In genomic region chr20:45415822-45416637, GRCh38 we compare ENCODE assay signal across 8 cellular contexts. TPM values are rescaled to one million over a fixed set of nuclear protein-coding genes. Genes with fewer than 3 reads are reported as not detected.
A peak's percentile ranks its signal among the peaks of the same experiment; 100 is the strongest.
DNase-seq lines count a peak whose midpoint lies in the region; ATAC-seq and TF ChIP-seq lines count a peak whose summit lies in the region.

Gene PIGT, plus strand, starts transcription at chr20:45416141. Its CDS starts 16 bp downstream, at chr20:45416157.

- in situ Hi-C loops in GM23248 (cut with MboI) = no loop called here

- WGBS in GM23248 (ENCODE audit: low coverage in 1 of 2, low lambda C conversion rate in 2 of 2, missing lambda C conversion rate in 2 of 2), 2 experiments = 1% methylated on average over 47 of the region's 52 CpGs

- H3K9me3 Mint-ChIP-seq in activated T-helper 17 cell treated with anti-CD3 and anti-CD28 coated beads, Interleukin-2, amount 50 U/mL, for 72 hours = no peaks in the 10 kb centered on the region
- H3K9me3 Mint-ChIP-seq in natural killer cell treated with Interleukin-12 subunit alpha and Interleukin-12 subunit beta and Interleukin-15 and Interleukin-18, amount 100 ng/mL, for 72 hours = no peaks in the 10 kb centered on the region

- H3K27ac Mint-ChIP-seq in activated T-helper 17 cell treated with anti-CD3 and anti-CD28 coated beads, Interleukin-2, amount 50 U/mL, for 72 hours = peak within 1 kb of the TSS; percentile 97
- H3K27ac Mint-ChIP-seq in natural killer cell treated with Interleukin-12 subunit alpha and Interleukin-12 subunit beta and Interleukin-15 and Interleukin-18, amount 100 ng/mL, for 72 hours = peak within 1 kb of the TSS; percentile 92 to 96

- peak within 1 kb of the TSS; percentile 74 for H3K27ac ChIP-seq in GM23248
- peak within 1 kb of the TSS; percentile 15 for H3K27ac ChIP-seq in RWPE2 (ENCODE audit: poor library complexity, severe bottlenecking)

- H3K4me1 ChIP-seq in GM23248 (ENCODE audit: insufficient read depth) (peaks cover 26% of the 10 kb centered on the region), RWPE2 (ENCODE audit: insufficient read depth, poor library complexity, severe bottlenecking) (peaks cover 21% of the 10 kb centered on the region)

- H3K4me3 Mint-ChIP-seq in activated T-helper 17 cell treated with anti-CD3 and anti-CD28 coated beads, Interleukin-2, amount 50 U/mL, for 72 hours = peak within 1 kb of the TSS; percentile 95
- peak within 1 kb of the TSS; percentile 92 for H3K4me3 Mint-ChIP-seq in natural killer cell treated with Interleukin-12 subunit alpha and Interleukin-12 subunit beta and Interleukin-15 and Interleukin-18, amount 100 ng/mL, for 72 hours

- DNase-seq in Daoy (ENCODE audit: low read depth) (peak; percentile 87), GM23248 (peak; percentile 93), LHCN-M2 (ENCODE audit: low read depth) (peak; percentile 79), RWPE2 (ENCODE audit: low spot score) (peak; percentile 96), fibroblast of peridontal ligament (ENCODE audit: extremely low read depth) (peak; percentile 71)
- DNase-seq in natural killer cell treated with Interleukin-12 subunit alpha and Interleukin-12 subunit beta and Interleukin-15 and Interleukin-18, amount 100 ng/mL, for 72 hours (ENCODE audit: low spot score) = peak; percentile 94
- DNase-seq in stimulated activated naive CD4-positive, alpha-beta T cell treated with Interleukin-2 at 50 U/mL for 16 hours (lab: John Stamatoyannopoulos, UW) = peak; percentile 89

- peaks cover 9% of the 10 kb centered on the region; the same call in 1 of the 2 replicates for H3K36me3 ChIP-seq in GM23248 (ENCODE audit: low read depth)
- H3K36me3 ChIP-seq in RWPE2 (ENCODE audit: low read depth) = peaks cover 30% of the 10 kb centered on the region

- peaks cover 21% of the 10 kb centered on the region for H3F3A ChIP-seq in GM23248 (ENCODE audit: insufficient read depth)

- H3K36me3 Mint-ChIP-seq in activated T-helper 17 cell treated with anti-CD3 and anti-CD28 coated beads, Interleukin-2, amount 50 U/mL, for 72 hours (ENCODE audit: low read depth) = peaks cover 40% of the 10 kb centered on the region
- H3K36me3 Mint-ChIP-seq in natural killer cell treated with Interleukin-12 subunit alpha and Interleukin-12 subunit beta and Interleukin-15 and Interleukin-18, amount 100 ng/mL, for 72 hours = peaks cover 12% of the 10 kb centered on the region

- H3K27me3 ChIP-seq in GM23248 (replicated peaks; ENCODE audit: insufficient read depth) (no peaks in the 10 kb centered on the region), RWPE2 (ENCODE audit: insufficient read depth, poor library complexity, severe bottlenecking) (no peaks in the 10 kb centered on the region)

- no peaks in the 10 kb centered on the region for H3K27me3 Mint-ChIP-seq in activated T-helper 17 cell treated with anti-CD3 and anti-CD28 coated beads, Interleukin-2, amount 50 U/mL, for 72 hours
- no peaks in the 10 kb centered on the region for H3K27me3 Mint-ChIP-seq in natural killer cell treated with Interleukin-12 subunit alpha and Interleukin-12 subunit beta and Interleukin-15 and Interleukin-18, amount 100 ng/mL, for 72 hours

- H3K4me3 ChIP-seq in GM23248 (peak within 1 kb of the TSS; percentile 98), RWPE2 (ENCODE audit: severe bottlenecking) (peak within 1 kb of the TSS; percentile 59)

- H3K79me2 ChIP-seq in GM23248 (ENCODE audit: insufficient read depth) = peaks cover 28% of the 10 kb centered on the region

- ATAC-seq in RWPE2 (ENCODE audit: low read depth) = peak; percentile 73
- peak; percentile 94 for ATAC-seq in activated T-helper 17 cell treated with anti-CD3 and anti-CD28 coated beads, Interleukin-2, amount 50 U/mL, for 72 hours (replicated peaks)
- ATAC-seq in natural killer cell treated with Interleukin-12 subunit alpha and Interleukin-12 subunit beta and Interleukin-15 and Interleukin-18, amount 100 ng/mL, for 72 hours = peak; percentile 96 to 97

- peak within 1 kb of the TSS; percentile 97 for H3K4me2 ChIP-seq in GM23248 (ENCODE audit: unreplicated experiment)

- H3K9me3 ChIP-seq in GM23248 (ENCODE audit: low read depth) (no peaks in the 10 kb centered on the region), RWPE2 (ENCODE audit: severe bottlenecking) (no peaks in the 10 kb centered on the region)

- no peak for TF ChIP-seq CTCF in RWPE2 (IDR thresholded peaks at IDR 0.05; ENCODE audit: poor library complexity, severe bottlenecking)

- H3K4me1 Mint-ChIP-seq in activated T-helper 17 cell treated with anti-CD3 and anti-CD28 coated beads, Interleukin-2, amount 50 U/mL, for 72 hours = peaks cover 20% of the 10 kb centered on the region
- H3K4me1 Mint-ChIP-seq in natural killer cell treated with Interleukin-12 subunit alpha and Interleukin-12 subunit beta and Interleukin-15 and Interleukin-18, amount 100 ng/mL, for 72 hours (ENCODE audit: low read depth in 2 of 2) = peaks cover 30 to 36% of the 10 kb centered on the region in 2 donors

- peak within 1 kb of the TSS; percentile 96 for H3K9ac ChIP-seq in GM23248

- H3K9me2 ChIP-seq in GM23248 (ENCODE audit: insufficient read depth) = no peaks in the 10 kb centered on the region

- H2AFZ ChIP-seq in GM23248 = peak within 1 kb of the TSS; percentile 92

- H4K20me1 ChIP-seq in GM23248 (ENCODE audit: insufficient read depth) = no peaks in the 10 kb centered on the region

RNA-seq across cellular contexts. Expression of gene PIGT, which starts in this region (rescaled TPM):
- total RNA-seq in Daoy (2014; rRNA removed; shearing (Covaris generic)) = 51.3 and 58.7 TPM in 2 replicates
- total RNA-seq in GM23248 (2014; rRNA removed; shearing (Covaris generic)) = 108 and 138 TPM in 2 replicates
- polyA plus RNA-seq in GM23248 (2016; fragmentation: Nextera tagmentation; extraction: Ambion mirVana) = 190 and 198 TPM in 2 replicates
- total RNA-seq in LHCN-M2 (2014; rRNA removed) = 104 and 118 TPM in 2 replicates
- 94.9 TPM for polyA plus RNA-seq in LHCN-M2 (2012)
- total RNA-seq in activated T-helper 17 cell treated with anti-CD3 and anti-CD28 coated beads, Interleukin-2, amount 50 U/mL, for 72 hours = 10 to 100 TPM; 34.4 to 67.9 TPM
- 10 to 100 TPM; 73.0 to 86.6 TPM for total RNA-seq in natural killer cell treated with Interleukin-12 subunit alpha and Interleukin-12 subunit beta and Interleukin-15 and Interleukin-18, amount 100 ng/mL, for 72 hours

Comparison
In these comparisons a context has a peak if more than half of its experiments do, and no peak if none do; other contexts are left out.
1. Peak in every context shown above with its lines: DNase-seq, ATAC-seq, H3K4me3 ChIP-seq and H3K27ac ChIP-seq.